ENCODE assay signal across 1 cellular context in genomic region chr9:110592075-110592830, GRCh38.
TF ChIP-seq lines count a peak whose summit lies in the region.

No MANE protein-coding gene starts in this region.

TF ChIP-seq in H1, 55 proteins besides CTCF, POLR2A, EP300 and RAD21:
- no peak for TF ChIP-seq RFX5 (IDR thresholded peaks at IDR 0.05; ENCODE audit: borderline replicate concordance, low read depth, low read length)
- TF ChIP-seq BRCA1 (IDR thresholded peaks at IDR 0.05; ENCODE audit: low read depth, low read length), result no peak
- no peak for TF ChIP-seq CHD1 (IDR thresholded peaks at IDR 0.05; ENCODE audit: low read depth, low read length)
- no peak for TF ChIP-seq KDM1A (IDR thresholded peaks at IDR 0.05; ENCODE audit: borderline replicate concordance, low read length)
- TF ChIP-seq TAF7 (optimal IDR thresholded peaks at IDR 0.05; ENCODE audit: borderline replicate concordance, low read depth, low read length), result no peak
- no peak for TF ChIP-seq SP2 (IDR thresholded peaks at IDR 0.05; ENCODE audit: low read length)
- no peak for TF ChIP-seq JUND (IDR thresholded peaks at IDR 0.05; ENCODE audit: low read length)
- TF ChIP-seq SUZ12 (IDR thresholded peaks at IDR 0.05; ENCODE audit: low read length), result no peak
